ENCODE assay signal across 8 cellular contexts in the genomic region with DNA sequence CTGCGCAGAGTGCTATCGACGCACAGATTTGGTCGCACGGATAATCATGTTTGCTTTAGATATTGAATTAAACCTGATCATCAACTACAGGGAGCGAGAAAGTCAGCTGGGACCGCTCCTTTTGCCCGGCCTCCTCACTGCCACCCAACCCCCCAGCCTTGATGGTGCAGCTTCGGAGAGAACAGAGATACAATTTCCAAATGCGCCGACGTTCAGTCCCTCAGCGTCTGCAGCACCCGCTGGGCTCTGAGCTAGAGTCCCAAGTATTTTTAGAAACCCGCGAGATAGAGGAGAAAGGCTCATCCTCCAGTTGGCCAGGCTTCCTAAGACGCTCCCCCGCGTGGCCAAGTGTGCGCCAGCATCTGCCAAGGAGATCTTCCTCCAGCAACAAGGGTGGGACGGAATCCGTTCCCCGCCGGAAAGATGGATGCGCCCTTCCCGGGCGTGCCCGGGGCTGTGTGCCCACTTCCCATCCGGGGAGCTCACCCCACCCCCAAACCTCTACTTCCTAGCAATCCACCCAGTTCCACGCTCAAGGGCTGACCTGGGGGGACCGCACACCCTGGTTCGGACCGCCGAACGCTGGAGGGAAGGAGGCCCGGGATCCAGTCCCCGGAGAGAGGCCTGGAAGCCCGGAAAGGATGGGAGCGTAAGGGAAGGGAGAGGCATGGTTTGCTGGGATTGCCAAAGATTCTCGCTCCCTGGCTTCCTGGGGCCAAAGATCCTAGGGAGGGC. TPM values are rescaled to one million over a fixed set of nuclear protein-coding genes. Genes with fewer than 3 reads are reported as not detected.
DNase-seq lines count a peak whose midpoint lies in the region; ATAC-seq, FAIRE-seq and TF ChIP-seq lines count a peak whose summit lies in the region.

No MANE protein-coding gene starts in this region.

- no peak for FAIRE-seq in keratinocyte (lab: Jason Lieb, UNC)

- peaks cover 58% of the 10 kb centered on the region for H3K4me1 Mint-ChIP-seq in activated naive CD8-positive, alpha-beta T cell (ENCODE audit: low read depth)

- H3K36me3 Mint-ChIP-seq in activated naive CD8-positive, alpha-beta T cell: no peaks in the 10 kb centered on the region

- H3K79me2 ChIP-seq in keratinocyte (ENCODE audit: control insufficient read depth, insufficient read depth, low read length): no peaks in the 10 kb centered on the region

- TF ChIP-seq CTCF in heart right ventricle (IDR thresholded peaks at IDR 0.05): no peak
- no peak for TF ChIP-seq CTCF in right atrium auricular region (IDR thresholded peaks at IDR 0.05)
- TF ChIP-seq CTCF in keratinocyte (optimal IDR thresholded peaks at IDR 0.05 in 1 of 3, IDR thresholded peaks at IDR 0.05 in 1 of 3, conservative IDR thresholded peaks at IDR 0.05 in 1 of 3; ENCODE audit: extremely low read depth in 1 of 3, insufficient read depth in 2 of 3, low read length in 3 of 3): peak in 1 of 3 experiments; percentile 45
- no peak for TF ChIP-seq CTCF in tibial artery (IDR thresholded peaks at IDR 0.05)
- no peak for TF ChIP-seq CTCF in uterus (IDR thresholded peaks at IDR 0.05)

- H3K27ac ChIP-seq in heart right ventricle (no peak overlapping the region), right atrium auricular region (no peak overlapping the region), keratinocyte (ENCODE audit: control insufficient read depth, insufficient read depth, low read length) (no peak overlapping the region), tibial artery (no peak overlapping the region), uterus (no peak overlapping the region)

- H3K9me3 ChIP-seq in heart right ventricle (no peaks in the 10 kb centered on the region), right atrium auricular region (no peaks in the 10 kb centered on the region), keratinocyte (ENCODE audit: control insufficient read depth, low read depth, low read length) (no peaks in the 10 kb centered on the region), tibial artery (no peaks in the 10 kb centered on the region), uterus (no peaks in the 10 kb centered on the region)

- H3K4me2 ChIP-seq in keratinocyte (ENCODE audit: control insufficient read depth, extremely low read depth, insufficient read depth, low read depth, low read length): peak overlapping the region; percentile 70

- dilution Hi-C loops in keratinocyte (cut with MboI; ENCODE audit: extremely low pct_ligation_motif_present, low sequenced_read_pairs): no loop called here

- H3K4me1 ChIP-seq in heart right ventricle (peaks cover 23 to 80% (median 59%) of the 10 kb centered on the region in 9 donors), right atrium auricular region (peaks cover 0 to 70% of the 10 kb centered on the region in 2 donors), keratinocyte (ENCODE audit: control insufficient read depth, extremely low read depth, insufficient read depth, low read length) (peaks cover 10% of the 10 kb centered on the region), tibial artery (peaks cover 0 to 74% (median 64%) of the 10 kb centered on the region in 4 donors), uterus (peaks cover 0 to 32% of the 10 kb centered on the region in 2 donors)

- peak in 1 of 8 donors; percentile 13 for ATAC-seq in heart right ventricle

- H3K4me3 Mint-ChIP-seq in activated naive CD8-positive, alpha-beta T cell: peak overlapping the region; percentile 83

- intact Hi-C loops in heart right ventricle (cut with DNase I): loop anchor here in 8 of 10 donors (5.0 to 10.0 kb wide), 6 partner anchors 65 to 675 kb away; no protein-coding TSS in a partner anchor
- intact Hi-C loops in tibial artery (cut with DNase I; ENCODE audit: low total_unique reads): loop anchor here (5.0 kb wide), 1 partner anchor 272 kb away; no protein-coding TSS in a partner anchor
- intact Hi-C loops in uterus (cut with DNase I; ENCODE audit: low total_unique reads): loop anchor here (5.0 to 10.0 kb wide), 2 partner anchors 272 to 645 kb away; no protein-coding TSS in a partner anchor

- H3K9me1 ChIP-seq in keratinocyte (ENCODE audit: control insufficient read depth, extremely low read depth, insufficient read depth, low read length): no peaks in the 10 kb centered on the region

- TF ChIP-seq POLR2A in uterus (IDR thresholded peaks at IDR 0.05): no peak

- peak overlapping the region; percentile 3 to 53 (median 46) for H3K4me3 ChIP-seq in heart right ventricle
- H3K4me3 ChIP-seq in right atrium auricular region: peak overlapping the region in 1 of 2 donors; percentile 43
- peak overlapping the region in 2 of 3 experiments; percentile 3 to 6 for H3K4me3 ChIP-seq in keratinocyte (ENCODE audit: control insufficient read depth in 2 of 3, extremely low read depth in 1 of 3, insufficient read depth in 2 of 3, low read depth in 1 of 3, low read length in 3 of 3)
- peak overlapping the region; percentile 19 to 45 for H3K4me3 ChIP-seq in tibial artery
- no peak overlapping the region for H3K4me3 ChIP-seq in uterus

- no peak overlapping the region for H2AFZ ChIP-seq in keratinocyte (ENCODE audit: control insufficient read depth, low read length)

- no peak for DNase-seq in heart right ventricle
- DNase-seq in right atrium auricular region (ENCODE audit: low spot score): no peak
- no peak for DNase-seq in keratinocyte (ENCODE audit: low read depth, low spot score)
- DNase-seq in tibial artery: no peak
- DNase-seq in NOMO-1 (lab: John Stamatoyannopoulos, UW; ENCODE audit: unreplicated experiment in 2 of 2): no peak
- DNase-seq in COR-L47 (lab: John Stamatoyannopoulos, UW): no peak
- DNase-seq in uterus: no peak

- no peaks in the 10 kb centered on the region for H3K9me3 Mint-ChIP-seq in activated naive CD8-positive, alpha-beta T cell (ENCODE audit: low read depth)

- no peak overlapping the region for H3K9ac ChIP-seq in keratinocyte (ENCODE audit: control insufficient read depth, extremely low read depth, insufficient read depth, low read length)

- peaks cover 47% of the 10 kb centered on the region for H3K27me3 Mint-ChIP-seq in activated naive CD8-positive, alpha-beta T cell

- no peak overlapping the region for H3K27ac Mint-ChIP-seq in activated naive CD8-positive, alpha-beta T cell

- peaks cover 9% of the 10 kb centered on the region for H4K20me1 ChIP-seq in keratinocyte (ENCODE audit: control insufficient read depth, extremely low read depth, insufficient read depth, low read length)

- H3K27me3 ChIP-seq in heart right ventricle: peaks cover 53 to 100% (median 100%) of the 10 kb centered on the region in 7 donors
- H3K27me3 ChIP-seq in right atrium auricular region: peaks cover 53 to 77% of the 10 kb centered on the region in 2 donors
- peaks cover 94% of the 10 kb centered on the region for H3K27me3 ChIP-seq in keratinocyte (ENCODE audit: control insufficient read depth, extremely low read depth, insufficient read depth, low read length)
- peaks cover 9 to 100% of the 10 kb centered on the region in 2 donors for H3K27me3 ChIP-seq in tibial artery
- H3K27me3 ChIP-seq in uterus: peaks cover 10 to 70% of the 10 kb centered on the region in 2 donors

- H3K36me3 ChIP-seq in heart right ventricle (no peaks in the 10 kb centered on the region), right atrium auricular region (no peaks in the 10 kb centered on the region), keratinocyte (ENCODE audit: control insufficient read depth in 2 of 2, extremely low read depth in 1 of 2, insufficient read depth in 2 of 2, low read length in 2 of 2) (no peaks in the 10 kb centered on the region), tibial artery (no peaks in the 10 kb centered on the region), uterus (no peaks in the 10 kb centered on the region)

- WGBS in heart right ventricle, 2 donors: 0 to 2% methylated on average over 36 to 40 of the region's 40 CpGs

RNA-seq across cellular contexts. Expression of gene NKX2-2, which starts 4.1 kb away (rescaled TPM):
- not detected for total RNA-seq in heart right ventricle
- not detected for polyA plus RNA-seq in heart right ventricle
- not detected for total RNA-seq in right atrium auricular region
- not detected in 3 replicates for polyA plus RNA-seq in keratinocyte
- polyA plus RNA-seq in keratinocyte (2011; ENCODE audit: low read depth): not detected
- not detected in 2 replicates for polyA plus RNA-seq in keratinocyte (2011; cell fraction: cytosol; rRNA removed)
- not detected in 2 replicates for polyA plus RNA-seq in keratinocyte (2011; cell fraction: nucleus; rRNA removed)
- polyA plus RNA-seq in keratinocyte (2012; ENCODE audit: low replicate concordance): not detected in 2 replicates
- polyA minus RNA-seq in keratinocyte: not detected in 3 replicates
- not detected for polyA minus RNA-seq in keratinocyte (2011; cell fraction: cytosol; rRNA and poly(A)+ RNA removed)
- not detected in 2 replicates for polyA minus RNA-seq in keratinocyte (2011; cell fraction: nucleus; rRNA and poly(A)+ RNA removed)
- total RNA-seq in uterus: not detected

Comparison
In these comparisons a context has a peak if more than half of its experiments do, and no peak if none do; other contexts are left out.
1. H3K4me3 ChIP-seq: peak in heart right ventricle (10 of 10), keratinocyte (2 of 3) and tibial artery (2 of 2); none in uterus (0 of 2).